8 cellular contexts compared by ENCODE assay signal in the genomic region with DNA sequence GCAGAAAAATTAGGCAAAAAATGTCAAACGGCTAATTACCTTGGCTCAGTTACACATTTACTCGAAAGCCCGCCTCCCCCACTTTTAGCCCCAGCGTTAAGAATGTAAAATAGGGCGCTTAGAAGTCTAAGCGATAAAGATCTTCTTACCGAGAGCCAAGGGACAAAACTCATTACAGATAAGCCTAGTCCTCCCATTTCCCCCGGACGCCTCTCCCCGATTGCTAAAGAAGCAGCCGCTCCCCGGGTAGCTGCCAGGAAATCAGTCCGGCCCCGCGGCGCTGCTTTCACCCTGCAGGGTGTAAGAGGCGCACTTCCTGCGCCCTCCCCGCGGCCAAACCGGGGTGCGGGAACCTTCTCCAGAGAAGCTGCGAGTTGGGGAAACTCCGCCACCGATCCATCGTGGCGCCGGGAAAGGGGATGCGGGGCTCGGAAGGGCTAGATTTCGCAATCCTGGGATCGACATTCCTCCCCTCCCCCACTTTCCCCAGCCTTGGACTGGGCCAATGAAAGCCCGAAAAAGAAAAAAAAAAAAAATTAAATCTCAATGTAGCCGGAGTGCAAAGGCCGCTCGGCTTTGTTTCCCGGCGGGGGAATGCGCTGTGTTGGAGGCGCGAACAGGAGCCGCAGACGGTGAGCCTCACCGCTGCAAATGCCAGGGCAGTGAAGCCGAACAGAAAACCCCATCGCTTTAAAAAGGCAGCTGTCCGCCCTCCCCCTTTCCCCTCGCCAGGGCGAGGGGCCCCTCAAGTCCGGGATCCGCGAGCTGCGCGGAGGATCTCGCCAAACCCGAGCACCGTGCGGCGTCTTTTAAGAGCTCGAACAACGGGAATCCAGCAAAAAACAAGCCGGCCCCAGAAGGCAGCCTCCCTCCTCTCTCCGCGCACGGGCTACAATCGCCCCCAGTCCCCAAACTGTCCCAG. TPM values are rescaled to one million over a fixed set of nuclear protein-coding genes. Genes with fewer than 3 reads are reported as not detected.
DNase-seq lines count a peak whose midpoint lies in the region; ATAC-seq and TF ChIP-seq lines count a peak whose summit lies in the region.

No MANE protein-coding gene starts in this region.

- intact Hi-C loops in stomach (cut with DNase I; ENCODE audit: low total_unique reads): loop anchor here (10.0 kb wide), 1 partner anchor 624 kb away; no protein-coding TSS in a partner anchor

- TF ChIP-seq RAD21 in liver (IDR thresholded peaks at IDR 0.05): peak; percentile 30 to 55

- TF ChIP-seq POLR2A in stomach (IDR thresholded peaks at IDR 0.05): no peak

- H3K9me3 ChIP-seq in SJSA1 (replicated peaks): no peaks in the 10 kb centered on the region
- no peaks in the 10 kb centered on the region for H3K9me3 ChIP-seq in liver (ENCODE audit: control insufficient read depth in 4 of 4, low read length in 3 of 4)
- H3K9me3 ChIP-seq in stomach: peaks cover 0 to 8% (median 0%) of the 10 kb centered on the region in 4 donors

- TF ChIP-seq CTCF in liver (IDR thresholded peaks at IDR 0.05; ENCODE audit: low read depth, low read length, missing input control) (no peak), stomach (IDR thresholded peaks at IDR 0.05) (peak in 1 of 7 experiments; percentile 17)

- peaks cover 7% of the 10 kb centered on the region; the same call in 1 of the 2 replicates for H3K4me1 ChIP-seq in SJSA1 (replicated peaks)
- H3K4me1 ChIP-seq in liver (ENCODE audit: control insufficient read depth in 4 of 4, insufficient read depth in 4 of 4, low read length in 3 of 4): peaks cover 0 to 27% (median 19%) of the 10 kb centered on the region in 4 donors
- peaks cover under 1 to 45% (median 35%) of the 10 kb centered on the region in 4 donors for H3K4me1 ChIP-seq in stomach

- in situ Hi-C loops in Caki2 (cut with HindIII; ENCODE audit: low pct_unique_long_range_greater_than_20kb, low sequenced_read_pairs): no loop called here

- peak overlapping the region; percentile 31 for H3K4me3 ChIP-seq in Jurkat, Clone E6-1 (ENCODE audit: low read length)
- H3K4me3 ChIP-seq in SJSA1 (peak overlapping the region; percentile 72), liver (ENCODE audit: low read depth in 1 of 3, low read length in 3 of 3) (peak overlapping the region; percentile 70 to 93 (median 86)), stomach (peak overlapping the region; percentile 70 to 83 (median 76))

- H3K36me3 ChIP-seq in SJSA1 (peaks cover 10% of the 10 kb centered on the region), liver (ENCODE audit: control insufficient read depth in 4 of 4, insufficient read depth in 3 of 4, low read depth in 1 of 4, low read length in 3 of 4) (no peaks in the 10 kb centered on the region), stomach (no peaks in the 10 kb centered on the region)

- ATAC-seq in GM19452 (IDR thresholded peaks at IDR 0.05; ENCODE audit: unreplicated experiment) (peak; percentile 47), HG03108 (IDR thresholded peaks at IDR 0.05; ENCODE audit: unreplicated experiment) (no peak)

- WGBS in liver: under 1% methylated on average over 66 of the region's 66 CpGs
- 0 to 1% (median 1%) methylated on average over 60 to 66 of the region's 66 CpGs for WGBS in stomach, 5 donors

- DNase-seq in Caki2 (ENCODE audit: low read depth) (peak; percentile 81), SJSA1 (ENCODE audit: low read depth in 1 of 2, low spot score in 2 of 2) (peak; percentile 77 to 90), dermis blood vessel endothelial cell (peak; percentile 68), stomach (peak; percentile 75)
- DNase-seq in Jurkat, Clone E6-1 (ENCODE audit: low read depth, low spot score): peak; percentile 5

- H3K27ac ChIP-seq in SJSA1 (peak overlapping the region; percentile 82), liver (ENCODE audit: low read depth in 1 of 2, low read length in 2 of 2) (peak overlapping the region; percentile 91 to 95), stomach (peak overlapping the region; percentile 93 to 97 (median 95))

- no peaks in the 10 kb centered on the region for H3K27me3 ChIP-seq in SJSA1 (replicated peaks)
- no peaks in the 10 kb centered on the region for H3K27me3 ChIP-seq in liver (ENCODE audit: control insufficient read depth in 4 of 4, insufficient read depth in 4 of 4, low read length in 3 of 4)
- H3K27me3 ChIP-seq in stomach: peaks cover 0 to 54% (median 0%) of the 10 kb centered on the region in 3 donors

- H3K9ac ChIP-seq in liver (ENCODE audit: low read depth in 1 of 2, low read length in 2 of 2): peak overlapping the region; percentile 82 to 94

- TF ChIP-seq EP300 in stomach (IDR thresholded peaks at IDR 0.05): peak; percentile 36

TF ChIP-seq in liver, 16 proteins besides CTCF, POLR2A, EP300 and RAD21:
- TF ChIP-seq FOXA2 (IDR thresholded peaks at IDR 0.05) (no peak), YY1 (IDR thresholded peaks at IDR 0.05) (peak; percentile 79), RXRA (IDR thresholded peaks at IDR 0.05) (peak; percentile 30 to 61), HNF4A (conservative IDR thresholded peaks at IDR 0.05) (peak; percentile 58 to 63), TAF1 (conservative IDR thresholded peaks at IDR 0.05) (peak; percentile 79), JUND (IDR thresholded peaks at IDR 0.05) (peak in 1 of 2 donors; percentile 36), EGR1 (IDR thresholded peaks at IDR 0.05; ENCODE audit: low read depth in 2 of 2) (peak in 1 of 2 donors; percentile 53), SP1 (IDR thresholded peaks at IDR 0.05) (peak; percentile 58), GABPA (IDR thresholded peaks at IDR 0.05 in 1 of 2, conservative IDR thresholded peaks at IDR 0.05 in 1 of 2) (peak in 1 of 2 donors; percentile 62), HNF4G (IDR thresholded peaks at IDR 0.05) (peak; percentile 36), FOXA1 (IDR thresholded peaks at IDR 0.05) (no peak), NR2F2 (IDR thresholded peaks at IDR 0.05) (peak; percentile 33)
- TF ChIP-seq, protein P1, sequence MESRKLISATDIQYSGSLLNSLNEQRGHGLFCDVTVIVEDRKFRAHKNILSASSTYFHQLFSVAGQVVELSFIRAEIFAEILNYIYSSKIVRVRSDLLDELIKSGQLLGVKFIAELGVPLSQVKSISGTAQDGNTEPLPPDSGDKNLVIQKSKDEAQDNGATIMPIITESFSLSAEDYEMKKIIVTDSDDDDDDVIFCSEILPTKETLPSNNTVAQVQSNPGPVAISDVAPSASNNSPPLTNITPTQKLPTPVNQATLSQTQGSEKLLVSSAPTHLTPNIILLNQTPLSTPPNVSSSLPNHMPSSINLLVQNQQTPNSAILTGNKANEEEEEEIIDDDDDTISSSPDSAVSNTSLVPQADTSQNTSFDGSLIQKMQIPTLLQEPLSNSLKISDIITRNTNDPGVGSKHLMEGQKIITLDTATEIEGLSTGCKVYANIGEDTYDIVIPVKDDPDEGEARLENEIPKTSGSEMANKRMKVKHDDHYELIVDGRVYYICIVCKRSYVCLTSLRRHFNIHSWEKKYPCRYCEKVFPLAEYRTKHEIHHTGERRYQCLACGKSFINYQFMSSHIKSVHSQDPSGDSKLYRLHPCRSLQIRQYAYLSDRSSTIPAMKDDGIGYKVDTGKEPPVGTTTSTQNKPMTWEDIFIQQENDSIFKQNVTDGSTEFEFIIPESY (IDR thresholded peaks at IDR 0.05): peak; percentile 58
- TF ChIP-seq, protein P2, sequence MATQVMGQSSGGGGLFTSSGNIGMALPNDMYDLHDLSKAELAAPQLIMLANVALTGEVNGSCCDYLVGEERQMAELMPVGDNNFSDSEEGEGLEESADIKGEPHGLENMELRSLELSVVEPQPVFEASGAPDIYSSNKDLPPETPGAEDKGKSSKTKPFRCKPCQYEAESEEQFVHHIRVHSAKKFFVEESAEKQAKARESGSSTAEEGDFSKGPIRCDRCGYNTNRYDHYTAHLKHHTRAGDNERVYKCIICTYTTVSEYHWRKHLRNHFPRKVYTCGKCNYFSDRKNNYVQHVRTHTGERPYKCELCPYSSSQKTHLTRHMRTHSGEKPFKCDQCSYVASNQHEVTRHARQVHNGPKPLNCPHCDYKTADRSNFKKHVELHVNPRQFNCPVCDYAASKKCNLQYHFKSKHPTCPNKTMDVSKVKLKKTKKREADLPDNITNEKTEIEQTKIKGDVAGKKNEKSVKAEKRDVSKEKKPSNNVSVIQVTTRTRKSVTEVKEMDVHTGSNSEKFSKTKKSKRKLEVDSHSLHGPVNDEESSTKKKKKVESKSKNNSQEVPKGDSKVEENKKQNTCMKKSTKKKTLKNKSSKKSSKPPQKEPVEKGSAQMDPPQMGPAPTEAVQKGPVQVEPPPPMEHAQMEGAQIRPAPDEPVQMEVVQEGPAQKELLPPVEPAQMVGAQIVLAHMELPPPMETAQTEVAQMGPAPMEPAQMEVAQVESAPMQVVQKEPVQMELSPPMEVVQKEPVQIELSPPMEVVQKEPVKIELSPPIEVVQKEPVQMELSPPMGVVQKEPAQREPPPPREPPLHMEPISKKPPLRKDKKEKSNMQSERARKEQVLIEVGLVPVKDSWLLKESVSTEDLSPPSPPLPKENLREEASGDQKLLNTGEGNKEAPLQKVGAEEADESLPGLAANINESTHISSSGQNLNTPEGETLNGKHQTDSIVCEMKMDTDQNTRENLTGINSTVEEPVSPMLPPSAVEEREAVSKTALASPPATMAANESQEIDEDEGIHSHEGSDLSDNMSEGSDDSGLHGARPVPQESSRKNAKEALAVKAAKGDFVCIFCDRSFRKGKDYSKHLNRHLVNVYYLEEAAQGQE (IDR thresholded peaks at IDR 0.05): peak; percentile 57
- TF ChIP-seq, protein P3, sequence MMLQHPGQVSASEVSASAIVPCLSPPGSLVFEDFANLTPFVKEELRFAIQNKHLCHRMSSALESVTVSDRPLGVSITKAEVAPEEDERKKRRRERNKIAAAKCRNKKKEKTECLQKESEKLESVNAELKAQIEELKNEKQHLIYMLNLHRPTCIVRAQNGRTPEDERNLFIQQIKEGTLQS (IDR thresholded peaks at IDR 0.05): no peak
- TF ChIP-seq, protein P4, sequence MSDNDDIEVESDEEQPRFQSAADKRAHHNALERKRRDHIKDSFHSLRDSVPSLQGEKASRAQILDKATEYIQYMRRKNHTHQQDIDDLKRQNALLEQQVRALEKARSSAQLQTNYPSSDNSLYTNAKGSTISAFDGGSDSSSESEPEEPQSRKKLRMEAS (IDR thresholded peaks at IDR 0.05): peak; percentile 83

RNA-seq across cellular contexts. Expression of a gene that starts 0.7 kb away (rescaled TPM):
- total RNA-seq in Caki2 (2014; rRNA removed; shearing (Covaris generic); ENCODE audit: low replicate concordance): 7.4 and 9.4 TPM in 2 replicates
- 0.79 TPM for polyA plus RNA-seq in Jurkat, Clone E6-1 (2012; ENCODE audit: insufficient read depth, insufficient read length)
- total RNA-seq in SJSA1 (2014; rRNA removed; shearing (Covaris generic)): 13.6 and 18.5 TPM in 2 replicates
- total RNA-seq in dermis blood vessel endothelial cell (25.6 and 26.0 TPM in 2 replicates), liver (10 to 100 TPM; 11.2 to 35.6 TPM), stomach (10 to 100 TPM; 12.5 to 96.0 (median 33.0) TPM)
- polyA plus RNA-seq in liver (1 to 10 TPM; 3.6 to 5.1 TPM), stomach (1 to 10 TPM; 2.4 to 3.1 (median 2.7) TPM)

Comparison
In these comparisons a context has a peak if more than half of its experiments do, and no peak if none do; other contexts are left out.
1. DNase-seq: peak in every context shown above with its lines; median percentile 84 in SJSA1; 81 in Caki2; 75 in stomach; 68 in dermis blood vessel endothelial cell; 5 in Jurkat, Clone E6-1.
2. H3K4me3 ChIP-seq: peak in every context shown above with its lines; median percentile 86 in liver; 76 in stomach; 72 in SJSA1; 31 in Jurkat, Clone E6-1.